1 cellular context compared by ENCODE assay signal in the genomic region with DNA sequence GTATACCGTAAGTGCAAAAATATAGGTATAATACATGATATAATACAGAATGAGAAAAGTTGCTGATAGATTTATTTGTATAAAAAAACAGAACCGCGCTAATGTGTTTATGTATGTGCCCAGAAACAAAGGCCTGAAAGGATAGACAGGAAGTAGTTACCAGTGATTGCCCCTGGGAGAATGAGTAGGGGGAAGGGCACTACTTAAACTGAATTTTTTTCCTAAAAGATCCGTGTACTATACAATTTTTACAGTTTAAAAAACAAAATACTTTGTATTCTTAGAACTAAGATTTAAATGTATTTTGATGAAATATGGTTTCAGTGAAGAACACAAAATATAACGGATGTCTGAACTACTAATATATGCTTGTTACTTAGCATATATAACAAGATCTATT.
TF ChIP-seq lines count a peak whose summit lies in the region.

No MANE protein-coding gene starts in this region.

TF ChIP-seq in IMR-90, 13 proteins besides CTCF, POLR2A, EP300 and RAD21 (continued from another document):
- TF ChIP-seq RCOR1 (IDR thresholded peaks at IDR 0.05; ENCODE audit: insufficient replicate concordance, low read length) (no peak), MAZ (IDR thresholded peaks at IDR 0.05; ENCODE audit: borderline replicate concordance, low read depth, low read length) (no peak), RFX5 (IDR thresholded peaks at IDR 0.05; ENCODE audit: low read depth, low read length) (no peak), USF2 (IDR thresholded peaks at IDR 0.05; ENCODE audit: low read depth, low read length) (no peak), CEBPB (IDR thresholded peaks at IDR 0.05; ENCODE audit: low read depth, low read length) (no peak)
